Comparison of ENCODE assay signal across 18 cellular contexts in genomic region chr18:70332694-70333093, GRCh38. TPM values are rescaled to one million over a fixed set of nuclear protein-coding genes. Genes with fewer than 3 reads are reported as not detected.
DNase-seq lines count a peak whose midpoint lies in the region; ATAC-seq and TF ChIP-seq lines count a peak whose summit lies in the region.
"Had no signal": no experiment of that assay in that cellular context is flagged by ENCODE, and none has a peak within 500 bp of the region (broad histone marks: within the 10 kb centered on the region; RNA-seq: fewer than 3 reads in every experiment).

No MANE protein-coding gene starts in this region.

- H3K27ac ChIP-seq in ACC112 (ENCODE audit: low read depth, low read length) (peak overlapping the region; percentile 98), epithelial cell of prostate (peak overlapping the region; percentile 100), liver (ENCODE audit: low read depth in 1 of 2, low read length in 2 of 2) (peak overlapping the region; percentile 80 to 84)
- H3K27ac ChIP-seq: esophagus muscularis mucosa, ovary had no signal

- in situ Hi-C loops in KBM-7 (cut with MboI; ENCODE audit: low pct_unique_long_range_greater_than_20kb, low sequenced_read_pairs), result no loop called here

- H3K9me3 ChIP-seq in liver (ENCODE audit: control insufficient read depth in 4 of 4, low read length in 3 of 4), result no peaks in the 10 kb centered on the region
- H3K9me3 ChIP-seq: ovary, tibial artery had no signal

- H3K27me3 ChIP-seq in ACC112 (ENCODE audit: insufficient read depth, low read length) (no peaks in the 10 kb centered on the region), liver (ENCODE audit: control insufficient read depth in 4 of 4, insufficient read depth in 4 of 4, low read length in 3 of 4) (no peaks in the 10 kb centered on the region)
- H3K27me3 ChIP-seq: esophagus muscularis mucosa, ovary, tibial artery had no signal

- H3K36me3 ChIP-seq in ACC112 (ENCODE audit: insufficient read depth, low read length) (peaks cover 31% of the 10 kb centered on the region), liver (ENCODE audit: control insufficient read depth in 4 of 4, insufficient read depth in 3 of 4, low read depth in 1 of 4, low read length in 3 of 4) (no peaks in the 10 kb centered on the region)
- H3K36me3 ChIP-seq: ovary had no signal

- H3K79me2 ChIP-seq in ACC112 (ENCODE audit: control insufficient read depth, insufficient read depth, low read length, unreplicated experiment), result peaks cover 6% of the 10 kb centered on the region

- WGBS in liver, result 93% methylated on average over 1 of the region's 1 CpG

- ATAC-seq in HG03354 (IDR thresholded peaks at IDR 0.05; ENCODE audit: poor library complexity, severe bottlenecking, unreplicated experiment), result no peak
- ATAC-seq: activated CD8-positive, alpha-beta memory T cell treated with anti-CD3 and anti-CD28 coated beads, Interleukin-2, amount 10 ng/mL, durations not matched to agents 7 days and 5 days; CD8-positive, alpha-beta T cell had no signal

- peak in 1 of 2 donors; percentile 47 for TF ChIP-seq RAD21 in liver (IDR thresholded peaks at IDR 0.05)

- no peak for TF ChIP-seq CTCF in liver (IDR thresholded peaks at IDR 0.05; ENCODE audit: low read depth, low read length, missing input control)

- H3K4me1 ChIP-seq in ACC112 (ENCODE audit: control insufficient read depth, insufficient read depth, low read length, unreplicated experiment), result peaks cover 62% of the 10 kb centered on the region
- peaks cover 0 to 27% (median 13%) of the 10 kb centered on the region in 4 donors for H3K4me1 ChIP-seq in liver (ENCODE audit: control insufficient read depth in 4 of 4, insufficient read depth in 4 of 4, low read length in 3 of 4)

- H2AFZ ChIP-seq in ACC112 (ENCODE audit: low read length, unreplicated experiment), result no peak overlapping the region

- no peak overlapping the region for H3K4me3 ChIP-seq in ACC112 (ENCODE audit: low read depth, low read length)
- no peak overlapping the region for H3K4me3 ChIP-seq in liver (ENCODE audit: low read depth in 1 of 3, low read length in 3 of 3)
- H3K4me3 ChIP-seq: esophagus muscularis mucosa, ovary, tibial artery had no signal

- H3K9ac ChIP-seq in liver (ENCODE audit: low read depth in 1 of 2, low read length in 2 of 2), result no peak overlapping the region

- peak; percentile 15 for DNase-seq in NCI-H226
- DNase-seq in epithelial cell of prostate (ENCODE audit: low read depth, low spot score), result no peak
- DNase-seq in DMS 273 (lab: John Stamatoyannopoulos, UW; ENCODE audit: unreplicated experiment), result no peak
- DNase-seq in KBM-7, result no peak
- no peak for DNase-seq in NCI-H1694 treated with DMSO at 0.1 percent for 48 hours (lab: John Stamatoyannopoulos, UW)
- DNase-seq: activated CD4-positive, CD25-positive, alpha-beta regulatory T cell treated with anti-CD3 and anti-CD28 coated beads, Interleukin-2, amount 50 U/mL, for 72 hours; activated CD8-positive, alpha-beta memory T cell treated with anti-CD3 and anti-CD28 coated beads, Interleukin-2, amount 10 ng/mL, durations not matched to agents 7 days and 5 days; activated gamma-delta T cell; CD8-positive, alpha-beta T cell; NCI-H1436; NCI-H345; ovary; Right ventricle myocardium superior; tibial artery had no signal

TF ChIP-seq in liver, 16 proteins besides CTCF, POLR2A, EP300 and RAD21:
- TF ChIP-seq FOXA1 (IDR thresholded peaks at IDR 0.05) (peak; percentile 60), FOXA2 (IDR thresholded peaks at IDR 0.05) (peak; percentile 86), JUND (IDR thresholded peaks at IDR 0.05) (no peak)

RNA-seq across cellular contexts. Expression of gene SOCS6, which starts 43.8 kb away (rescaled TPM):
- total RNA-seq in liver, result 10 to 100 TPM; 10.4 to 30.1 TPM
- 1 to 10 TPM; 5.5 to 6.9 TPM for polyA plus RNA-seq in liver
